Comparison of ENCODE assay signal across 8 cellular contexts in the genomic region with DNA sequence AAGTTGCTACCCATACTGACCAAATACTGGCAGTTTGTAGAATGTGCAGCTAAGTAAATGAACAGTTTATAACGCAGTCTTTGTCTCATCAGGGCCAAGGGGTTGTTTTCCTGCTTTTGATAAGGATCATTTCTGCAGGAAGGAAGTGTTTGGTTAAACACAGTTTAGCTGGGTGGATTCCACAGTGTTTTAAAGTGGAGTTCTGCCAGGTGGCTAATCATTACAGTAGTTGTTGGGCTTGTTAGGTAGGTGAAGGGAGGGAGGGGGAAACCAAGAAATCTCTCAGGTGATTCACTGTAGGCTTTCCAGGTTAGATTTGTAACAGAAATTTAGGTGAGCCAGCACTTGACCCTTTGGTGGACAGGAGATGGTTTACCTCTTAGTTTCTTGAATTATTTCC. TPM values are rescaled to one million over a fixed set of nuclear protein-coding genes. Genes with fewer than 3 reads are reported as not detected.
DNase-seq lines count a peak whose midpoint lies in the region; TF ChIP-seq lines count a peak whose summit lies in the region.

No MANE protein-coding gene starts in this region.

- H3K9me2 ChIP-seq in Loucy (replicated peaks; ENCODE audit: low read depth, low read length), result no peaks in the 10 kb centered on the region

- peaks cover 23% of the 10 kb centered on the region for H3K36me3 Mint-ChIP-seq in activated CD4-positive, alpha-beta T cell treated with anti-CD3 and anti-CD28 coated beads, Interleukin-2, amount 10 ng/mL, durations not matched to agents 7 days and 5 days (ENCODE audit: low read depth)

- peaks cover 26% of the 10 kb centered on the region; the same call in 1 of the 2 replicates for H3K36me3 ChIP-seq in Loucy (ENCODE audit: insufficient read depth, low read length)
- peaks cover 0 to 12% (median 8%) of the 10 kb centered on the region in 3 donors for H3K36me3 ChIP-seq in skeletal muscle tissue (ENCODE audit: control insufficient read depth in 3 of 3, insufficient read depth in 3 of 3, low read length in 3 of 3)

- H3K4me1 Mint-ChIP-seq in activated CD4-positive, alpha-beta T cell treated with anti-CD3 and anti-CD28 coated beads, Interleukin-2, amount 10 ng/mL, durations not matched to agents 7 days and 5 days, result peaks cover 37% of the 10 kb centered on the region

- H3F3A ChIP-seq in Loucy (ENCODE audit: low read depth), result peaks cover 5% of the 10 kb centered on the region; the same call in 1 of the 2 replicates

- H3K27me3 ChIP-seq in Loucy (ENCODE audit: insufficient read depth, low read length, poor library complexity, severe bottlenecking) (no peaks in the 10 kb centered on the region), skeletal muscle tissue (ENCODE audit: control insufficient read depth in 3 of 3, insufficient read depth in 3 of 3, low read length in 3 of 3) (no peaks in the 10 kb centered on the region)

- H3K4me3 ChIP-seq in Loucy (ENCODE audit: low read length, poor library complexity, severe bottlenecking) (peak overlapping the region; percentile 39), epithelial cell of esophagus (ENCODE audit: low read length) (no peak overlapping the region), skeletal muscle tissue (ENCODE audit: low read length in 3 of 3) (no peak overlapping the region)

- H4K20me1 ChIP-seq in Loucy (ENCODE audit: insufficient read depth, low read length, poor library complexity, severe bottlenecking), result no peaks in the 10 kb centered on the region

- CTCF ChIA-PET in activated CD4-positive, alpha-beta T cell treated with anti-CD3 and anti-CD28 coated beads, Interleukin-2, amount 10 ng/mL, durations not matched to agents 7 days and 5 days (lab: Charles Lee), result interaction anchor here (0.5 to 1.2 kb wide), 4 partner anchors 12 to 59 kb away, joined by 3 read pairs; no protein-coding TSS in a partner anchor

- H3K27me3 Mint-ChIP-seq in activated CD4-positive, alpha-beta T cell treated with anti-CD3 and anti-CD28 coated beads, Interleukin-2, amount 10 ng/mL, durations not matched to agents 7 days and 5 days, result no peaks in the 10 kb centered on the region

- H3K4me3 Mint-ChIP-seq in activated CD4-positive, alpha-beta T cell treated with anti-CD3 and anti-CD28 coated beads, Interleukin-2, amount 10 ng/mL, durations not matched to agents 7 days and 5 days, result no peak overlapping the region

- H3K4me2 ChIP-seq in Loucy (ENCODE audit: low read depth, low read length, poor library complexity, severe bottlenecking), result peak overlapping the region; percentile 67

- no peaks in the 10 kb centered on the region for H3K9me3 Mint-ChIP-seq in activated CD4-positive, alpha-beta T cell treated with anti-CD3 and anti-CD28 coated beads, Interleukin-2, amount 10 ng/mL, durations not matched to agents 7 days and 5 days

- H3K9me3 ChIP-seq in Loucy (ENCODE audit: insufficient read depth, low read depth, low read length) (no peaks in the 10 kb centered on the region), skeletal muscle tissue (ENCODE audit: control insufficient read depth in 3 of 3, low read length in 3 of 3) (peaks cover 0 to 4% (median 2%) of the 10 kb centered on the region in 3 donors)

- POLR2A ChIA-PET in activated CD4-positive, alpha-beta T cell treated with anti-CD3 and anti-CD28 coated beads, Interleukin-2, amount 10 ng/mL, durations not matched to agents 7 days and 5 days (lab: Charles Lee), result no interaction called here

- H3K27ac ChIP-seq in skeletal muscle tissue (ENCODE audit: low read depth, low read length), result peak overlapping the region; percentile 53

- no peak for DNase-seq in activated CD4-positive, alpha-beta T cell treated with anti-CD3 and anti-CD28 coated beads, Interleukin-2, amount 10 ng/mL, durations not matched to agents 7 days and 5 days
- DNase-seq in activated CD4-positive, alpha-beta T cell treated with anti-CD3 and anti-CD28 coated beads for 1 hour, result no peak
- DNase-seq in epithelial cell of esophagus (ENCODE audit: low read depth) (peak; percentile 81), hepatic stellate cell (ENCODE audit: low spot score) (no peak), NCI-H226 (no peak), DMS 273 treated with DMSO at 0.1 percent for 48 hours (lab: John Stamatoyannopoulos, UW) (no peak)

- H3K9ac ChIP-seq in Loucy (ENCODE audit: low read depth, low read length, poor library complexity, severe bottlenecking) (peak overlapping the region; percentile 72), skeletal muscle tissue (ENCODE audit: low read depth in 1 of 3, low read length in 3 of 3) (no peak overlapping the region)

- H3K27ac Mint-ChIP-seq in activated CD4-positive, alpha-beta T cell treated with anti-CD3 and anti-CD28 coated beads, Interleukin-2, amount 10 ng/mL, durations not matched to agents 7 days and 5 days, result peak overlapping the region; percentile 37

- peaks cover 57% of the 10 kb centered on the region for H3K79me2 ChIP-seq in Loucy (ENCODE audit: insufficient read depth, low read length)

- H3K4me1 ChIP-seq in Loucy (ENCODE audit: insufficient read depth, low read length, poor library complexity, severe bottlenecking), result peaks cover 52% of the 10 kb centered on the region
- peaks cover 42 to 45% (median 44%) of the 10 kb centered on the region in 3 donors for H3K4me1 ChIP-seq in skeletal muscle tissue (ENCODE audit: control insufficient read depth in 3 of 3, insufficient read depth in 3 of 3, low read length in 3 of 3)

- H2AFZ ChIP-seq in Loucy (ENCODE audit: low read length), result no peak overlapping the region

- no peak for TF ChIP-seq CTCF in Loucy (conservative IDR thresholded peaks at IDR 0.05; ENCODE audit: low read length)
- TF ChIP-seq CTCF in epithelial cell of esophagus (IDR thresholded peaks at IDR 0.05; ENCODE audit: insufficient read depth, low read depth, low read length, missing control alignments), result no peak

RNA-seq across cellular contexts. Expression of gene FNIP2, which starts 58.1 kb away (rescaled TPM):
- total RNA-seq in activated CD4-positive, alpha-beta T cell treated with anti-CD3 and anti-CD28 coated beads, Interleukin-2, amount 10 ng/mL, durations not matched to agents 7 days and 5 days, result 10 to 100 TPM; 16.0 to 16.4 TPM
- 21.4 TPM for total RNA-seq in skeletal muscle tissue
